ENCODE assay signal across 8 cellular contexts in the genomic region with DNA sequence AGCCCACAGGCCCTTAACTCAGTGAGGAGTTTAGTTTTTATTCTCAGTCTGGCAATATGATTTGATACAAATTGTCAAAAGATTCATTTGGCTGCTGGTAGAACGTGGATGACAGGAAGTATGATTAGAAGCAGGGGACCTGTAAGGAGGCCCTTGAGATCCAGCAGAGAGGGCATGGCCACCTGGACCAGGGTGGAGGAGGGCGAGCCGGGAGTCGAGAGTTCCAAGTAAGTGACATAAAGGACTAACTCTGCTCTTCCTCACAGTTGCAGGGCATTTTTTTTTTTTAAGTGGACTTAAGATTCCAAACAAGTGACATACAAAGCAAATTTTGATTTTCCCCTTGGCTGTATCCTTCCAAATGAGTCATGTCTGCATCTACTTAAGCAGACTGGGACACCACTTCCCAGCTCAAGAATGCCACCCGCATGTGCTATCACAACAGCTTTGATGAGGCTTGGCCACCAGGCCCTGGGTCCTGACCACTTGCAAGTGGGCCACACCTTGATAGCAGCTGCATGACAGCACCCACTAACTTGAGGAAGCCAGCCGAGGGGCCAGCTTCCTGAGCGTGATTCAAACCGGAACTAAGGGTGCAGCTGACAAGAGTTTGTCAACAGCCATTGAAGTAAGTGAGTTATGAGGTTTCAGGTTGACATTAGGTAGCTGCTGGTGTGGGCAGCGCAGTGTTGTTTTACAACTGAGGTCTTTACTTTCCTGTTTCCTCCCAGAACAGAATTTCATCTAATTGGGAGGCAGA. TPM values are rescaled to one million over a fixed set of nuclear protein-coding genes. Genes with fewer than 3 reads are reported as not detected.
DNase-seq lines count a peak whose midpoint lies in the region; ATAC-seq, FAIRE-seq and TF ChIP-seq lines count a peak whose summit lies in the region.

No MANE protein-coding gene starts in this region.

- no peak overlapping the region for H3K27ac Mint-ChIP-seq in CD4-positive, CD25-positive, alpha-beta regulatory T cell

- no peak for TF ChIP-seq EP300 in esophagus muscularis mucosa (IDR thresholded peaks at IDR 0.05)

- no peak overlapping the region for H3K4me3 Mint-ChIP-seq in CD4-positive, CD25-positive, alpha-beta regulatory T cell

- H3K36me3 ChIP-seq in CD4-positive, CD25-positive, alpha-beta regulatory T cell (ENCODE audit: control insufficient read depth, insufficient read depth, low read length) = no peaks in the 10 kb centered on the region
- no peaks in the 10 kb centered on the region for H3K36me3 ChIP-seq in esophagus muscularis mucosa

- no peak for TF ChIP-seq CTCF in esophagus muscularis mucosa (IDR thresholded peaks at IDR 0.05)

- peaks cover 9 to 28% (median 17%) of the 10 kb centered on the region in 4 donors for H3K4me1 Mint-ChIP-seq in CD4-positive, CD25-positive, alpha-beta regulatory T cell

- peak overlapping the region; percentile 82 for H3K27ac ChIP-seq in CD4-positive, CD25-positive, alpha-beta regulatory T cell (ENCODE audit: insufficient read depth, low read length, poor library complexity, severe bottlenecking)
- no peak overlapping the region for H3K27ac ChIP-seq in esophagus muscularis mucosa (replicated peaks in 1 of 4)

- peaks cover 47% of the 10 kb centered on the region for H3K4me1 ChIP-seq in CD4-positive, CD25-positive, alpha-beta regulatory T cell (ENCODE audit: control insufficient read depth, insufficient read depth, low read length, poor library complexity, severe bottlenecking)
- H3K4me1 ChIP-seq in esophagus muscularis mucosa = peaks cover 4 to 22% (median 15%) of the 10 kb centered on the region in 4 donors

- H3K27me3 ChIP-seq in CD4-positive, CD25-positive, alpha-beta regulatory T cell (ENCODE audit: control insufficient read depth, insufficient read depth, low read length) = no peaks in the 10 kb centered on the region
- H3K27me3 ChIP-seq in esophagus muscularis mucosa = no peaks in the 10 kb centered on the region

- no peaks in the 10 kb centered on the region for H3K9me3 ChIP-seq in CD4-positive, CD25-positive, alpha-beta regulatory T cell (ENCODE audit: control insufficient read depth in 2 of 2, low read length in 2 of 2)
- H3K9me3 ChIP-seq in esophagus muscularis mucosa = no peaks in the 10 kb centered on the region

- 82% methylated on average over 9 of the region's 9 CpGs for WGBS in esophagus muscularis mucosa

- peak; percentile 45 to 96 (median 81) for DNase-seq in CD4-positive, CD25-positive, alpha-beta regulatory T cell
- DNase-seq in activated CD4-positive, alpha-beta T cell treated with anti-CD3 and anti-CD28 coated beads, Interleukin-2, amount 50 U/mL, for 1 hour = peak; percentile 69
- peak; percentile 47 for DNase-seq in esophagus muscularis mucosa (ENCODE audit: extremely low spot score)
- peak; percentile 62 to 68 for DNase-seq in stimulated activated CD4-positive, alpha-beta T cell treated with anti-CD3 and anti-CD28 coated beads, Interleukin-2, amount 100 ng/mL, for 24 hours
- no peak for DNase-seq in RCC 7860 (ENCODE audit: low spot score)
- DNase-seq in COLO829 (ENCODE audit: low spot score) = no peak

- H3K36me3 Mint-ChIP-seq in CD4-positive, CD25-positive, alpha-beta regulatory T cell = no peaks in the 10 kb centered on the region

- H3K27me3 Mint-ChIP-seq in CD4-positive, CD25-positive, alpha-beta regulatory T cell = no peaks in the 10 kb centered on the region

- H3K4me3 ChIP-seq in CD4-positive, CD25-positive, alpha-beta regulatory T cell (ENCODE audit: low read depth, low read length) = peak overlapping the region; percentile 77
- H3K4me3 ChIP-seq in esophagus muscularis mucosa = no peak overlapping the region

- H3K9me3 Mint-ChIP-seq in CD4-positive, CD25-positive, alpha-beta regulatory T cell = no peaks in the 10 kb centered on the region

- no peak for FAIRE-seq in RCC 7860 (lab: Jason Lieb, UNC)

- ATAC-seq in CD4-positive, CD25-positive, alpha-beta regulatory T cell (ENCODE audit: low read depth in 2 of 2) = peak; percentile 82
- ATAC-seq in GM19463 (IDR thresholded peaks at IDR 0.05; ENCODE audit: unreplicated experiment) (peak; percentile 92), HG03469 (IDR thresholded peaks at IDR 0.05; ENCODE audit: unreplicated experiment) (peak; percentile 89)

- no peak for TF ChIP-seq POLR2A in esophagus muscularis mucosa (IDR thresholded peaks at IDR 0.05; ENCODE audit: low read depth)

- intact Hi-C loops in esophagus muscularis mucosa (cut with DNase I) = no loop called here

RNA-seq across cellular contexts. Expression of gene EPHA4, which starts 54.6 kb away (rescaled TPM):
- total RNA-seq in CD4-positive, CD25-positive, alpha-beta regulatory T cell = 23.5 TPM
- 10 to 100 TPM in 3 of 4 donors, 1 to 10 TPM in 1; 7.1 to 17.3 (median 12.0) TPM for polyA plus RNA-seq in CD4-positive, CD25-positive, alpha-beta regulatory T cell
- 10 to 100 TPM; 15.4 to 25.9 (median 20.2) TPM for total RNA-seq in esophagus muscularis mucosa

Comparison
In these comparisons a context has a peak if more than half of its experiments do, and no peak if none do; other contexts are left out.
1. DNase-seq: peak in CD4-positive, CD25-positive, alpha-beta regulatory T cell (3 of 3), activated CD4-positive, alpha-beta T cell treated with anti-CD3 and anti-CD28 coated beads, Interleukin-2, amount 50 U/mL, for 1 hour (single experiment), esophagus muscularis mucosa (single experiment) and stimulated activated CD4-positive, alpha-beta T cell treated with anti-CD3 and anti-CD28 coated beads, Interleukin-2, amount 100 ng/mL, for 24 hours (2 of 2); none in RCC 7860 (single experiment) and COLO829 (single experiment).
2. Peak in every context shown above with its lines, with median percentiles within 50 percentile points of each other: ATAC-seq.